ENCODE assay signal across 12 cellular contexts in genomic region chr6:102114402-102114801, GRCh38.
DNase-seq lines count a peak whose midpoint lies in the region; ATAC-seq and TF ChIP-seq lines count a peak whose summit lies in the region.
"Had no signal": no experiment of that assay in that cellular context is flagged by ENCODE, and none has a peak within 500 bp of the region (broad histone marks: within the 10 kb centered on the region; RNA-seq: fewer than 3 reads in every experiment).

No MANE protein-coding gene starts in this region.

- no peak overlapping the region for H3K27ac ChIP-seq in uterus

- no peaks in the 10 kb centered on the region for H3K9me2 ChIP-seq in Loucy (replicated peaks; ENCODE audit: low read depth, low read length)

- H3K4me1 Mint-ChIP-seq in chondrocyte (ENCODE audit: low read depth), result no peaks in the 10 kb centered on the region

- H3K4me3 Mint-ChIP-seq in chondrocyte (ENCODE audit: unreplicated experiment), result no peak overlapping the region
- H3K4me3 Mint-ChIP-seq: activated naive CD8-positive, alpha-beta T cell; CD8-positive, alpha-beta T cell; T-helper 2 cell treated with Interferon-gamma antibody and Interleukin-4, amounts not matched to agents 5 μg/mL and 100 μg/mL, for 36 hours had no signal

- H3K4me1 ChIP-seq in Loucy (ENCODE audit: insufficient read depth, low read length, poor library complexity, severe bottlenecking) (no peaks in the 10 kb centered on the region), uterus (no peaks in the 10 kb centered on the region)

- H3K9me3 ChIP-seq in Loucy (ENCODE audit: insufficient read depth, low read depth, low read length), result no peaks in the 10 kb centered on the region
- H3K9me3 ChIP-seq in uterus, result no peaks in the 10 kb centered on the region

- no peak overlapping the region for H3K4me2 ChIP-seq in Loucy (ENCODE audit: low read depth, low read length, poor library complexity, severe bottlenecking)

- H2AFZ ChIP-seq in Loucy (ENCODE audit: low read length), result no peak overlapping the region

- H3F3A ChIP-seq in Loucy (ENCODE audit: low read depth), result no peaks in the 10 kb centered on the region

- no peaks in the 10 kb centered on the region for H3K79me2 ChIP-seq in Loucy (ENCODE audit: insufficient read depth, low read length)

- H3K9me3 Mint-ChIP-seq in chondrocyte (ENCODE audit: low read depth), result peaks cover 12% of the 10 kb centered on the region

- intact Hi-C loops in uterus (cut with DNase I; ENCODE audit: low total_unique reads), result no loop called here

- H3K36me3 ChIP-seq in H7 (replicated peaks; ENCODE audit: control insufficient read depth, insufficient read depth, low read length) (no peaks in the 10 kb centered on the region), Loucy (ENCODE audit: insufficient read depth, low read length) (no peaks in the 10 kb centered on the region), uterus (no peaks in the 10 kb centered on the region)

- TF ChIP-seq CTCF in Loucy (conservative IDR thresholded peaks at IDR 0.05; ENCODE audit: low read length) (peak; percentile 59), chondrocyte (IDR thresholded peaks at IDR 0.05) (peak; percentile 53), uterus (IDR thresholded peaks at IDR 0.05) (no peak)

- no peak overlapping the region for H3K27ac Mint-ChIP-seq in chondrocyte (ENCODE audit: unreplicated experiment)
- H3K27ac Mint-ChIP-seq: activated naive CD8-positive, alpha-beta T cell; CD8-positive, alpha-beta T cell; T-helper 2 cell treated with Interferon-gamma antibody and Interleukin-4, amounts not matched to agents 5 μg/mL and 100 μg/mL, for 36 hours had no signal

- H3K27me3 ChIP-seq in H7 (ENCODE audit: control insufficient read depth, insufficient read depth, low read length) (no peaks in the 10 kb centered on the region), Loucy (ENCODE audit: insufficient read depth, low read length, poor library complexity, severe bottlenecking) (no peaks in the 10 kb centered on the region), uterus (no peaks in the 10 kb centered on the region)

- H3K4me3 ChIP-seq in H7 (ENCODE audit: insufficient read depth, low read depth, low read length) (no peak overlapping the region), Loucy (ENCODE audit: low read length, poor library complexity, severe bottlenecking) (no peak overlapping the region), uterus (no peak overlapping the region)

- DNase-seq in DMS53 (lab: John Stamatoyannopoulos, UW), result peak; percentile 72
- DNase-seq in H7, result peak; percentile 4
- DNase-seq in chondrocyte (ENCODE audit: low spot score), result no peak
- no peak for DNase-seq in stimulated activated CD4-positive, alpha-beta T cell treated with anti-CD3 and anti-CD28 coated beads, Interleukin-12 subunit alpha, Interleukin-12 subunit beta, amount 100 ng/mL, for 4 hours
- no peak for DNase-seq in uterus
- DNase-seq: stimulated activated CD4-positive, alpha-beta T cell treated with anti-CD3 and anti-CD28 coated beads, Interleukin-15, amount 100 ng/mL, for 24 hours had no signal

- peaks cover 2% of the 10 kb centered on the region for H3K36me3 Mint-ChIP-seq in chondrocyte (ENCODE audit: low read depth)
- H3K36me3 Mint-ChIP-seq: activated naive CD8-positive, alpha-beta T cell; CD8-positive, alpha-beta T cell had no signal

- H4K20me1 ChIP-seq in Loucy (ENCODE audit: insufficient read depth, low read length, poor library complexity, severe bottlenecking), result no peaks in the 10 kb centered on the region

- no peak overlapping the region for H3K9ac ChIP-seq in Loucy (ENCODE audit: low read depth, low read length, poor library complexity, severe bottlenecking)

- no peak for TF ChIP-seq POLR2A in uterus (IDR thresholded peaks at IDR 0.05)

- H3K27me3 Mint-ChIP-seq in chondrocyte (ENCODE audit: low read depth), result no peaks in the 10 kb centered on the region
- H3K27me3 Mint-ChIP-seq: activated naive CD8-positive, alpha-beta T cell had no signal

- ATAC-seq in GM19467 (IDR thresholded peaks at IDR 0.05; ENCODE audit: unreplicated experiment), result no peak
- no peak for ATAC-seq in GM19395 (IDR thresholded peaks at IDR 0.05; ENCODE audit: unreplicated experiment)
- ATAC-seq: CD8-positive, alpha-beta T cell had no signal

Comparison
In these comparisons a context has a peak if more than half of its experiments do, and no peak if none do; other contexts are left out.
1. DNase-seq: peak in DMS53 (single experiment) and H7 (single experiment); none in chondrocyte (single experiment), stimulated activated CD4-positive, alpha-beta T cell treated with anti-CD3 and anti-CD28 coated beads, Interleukin-12 subunit alpha, Interleukin-12 subunit beta, amount 100 ng/mL, for 4 hours (single experiment) and uterus (0 of 2).
2. CTCF ChIP-seq: peak in Loucy (single experiment) and chondrocyte (single experiment); none in uterus (0 of 4).